8 cellular contexts compared by ENCODE assay signal in the genomic region with DNA sequence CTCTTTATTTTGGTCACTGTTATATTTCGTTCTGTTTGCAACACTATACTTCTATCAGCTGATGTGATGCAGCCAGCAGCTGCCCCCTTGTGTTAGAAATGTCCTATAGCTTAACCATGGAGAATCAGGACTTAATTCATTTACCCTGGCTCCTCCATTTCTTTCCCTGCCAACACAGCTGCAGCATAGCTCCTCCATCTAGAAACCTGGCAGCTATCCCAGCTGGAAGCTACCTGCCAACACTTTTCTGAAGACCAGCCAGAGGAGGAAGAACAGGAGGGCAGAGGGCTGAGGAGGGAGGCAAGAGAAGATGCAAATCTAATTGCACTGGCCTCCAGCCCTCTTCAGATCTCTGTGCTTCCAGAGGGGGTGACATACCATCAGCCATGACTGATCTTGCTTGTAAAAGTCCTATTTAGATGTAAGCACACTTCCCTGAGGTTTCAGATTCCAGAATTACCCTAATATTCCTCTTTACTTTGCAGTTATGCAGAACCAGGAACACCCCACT.
DNase-seq lines count a peak whose midpoint lies in the region; ATAC-seq, FAIRE-seq and TF ChIP-seq lines count a peak whose summit lies in the region.

No MANE protein-coding gene starts in this region.

- H2AFZ ChIP-seq in mammary epithelial cell (ENCODE audit: low read depth, low read length), result no peak overlapping the region

- in situ Hi-C loops in mammary epithelial cell (cut with MboI; ENCODE audit: low sequenced_read_pairs in 2 of 2), result no loop called here

- no peaks in the 10 kb centered on the region for H3K36me3 ChIP-seq in mammary epithelial cell (ENCODE audit: insufficient read depth, low read length)
- H3K36me3 ChIP-seq in stomach, result no peaks in the 10 kb centered on the region

- no peak for TF ChIP-seq POLR2A in stomach (IDR thresholded peaks at IDR 0.05)

- H3K4me1 ChIP-seq in mammary epithelial cell (ENCODE audit: insufficient read depth, low read length), result no peaks in the 10 kb centered on the region
- peaks cover 0 to 16% (median 7%) of the 10 kb centered on the region in 4 donors for H3K4me1 ChIP-seq in stomach

- intact Hi-C loops in mammary epithelial cell (cut with micrococcal nuclease), result loop anchor here (1.0 to 10.0 kb wide), 5 partner anchors 175 to 984 kb away; no protein-coding TSS in a partner anchor
- intact Hi-C loops in stomach (cut with DNase I; ENCODE audit: low total_unique reads), result no loop called here

- no peak overlapping the region for H3K4me3 ChIP-seq in mammary epithelial cell (replicated peaks in 1 of 3; ENCODE audit: insufficient read depth in 1 of 3, low read depth in 2 of 3, low read length in 3 of 3)
- H3K4me3 ChIP-seq in stomach, result no peak overlapping the region

- FAIRE-seq in D721Med (lab: Jason Lieb, UNC), result peak; percentile 80

- H3K27ac ChIP-seq in mammary epithelial cell (ENCODE audit: insufficient read depth, low read depth, low read length) (no peak overlapping the region), stomach (no peak overlapping the region)

- no peaks in the 10 kb centered on the region for H4K20me1 ChIP-seq in mammary epithelial cell (ENCODE audit: insufficient read depth, low read length)

- DNase-seq in D721Med (ENCODE audit: insufficient read length, low spot score) (no peak), HS-5 (ENCODE audit: low read depth) (peak; percentile 13), NCI-H748 treated with DMSO at 0.1 percent for 48 hours (lab: John Stamatoyannopoulos, UW) (peak; percentile 54), mammary epithelial cell (peak; percentile 32), iris pigment epithelial cell (ENCODE audit: low read depth) (peak; percentile 78), stomach (peak; percentile 88)

- CTCF ChIA-PET in mammary epithelial cell (lab: Charles Lee; ENCODE audit: low non-redundant PET), result interaction anchor here (0.6 to 0.9 kb wide), 2 partner anchors 52 to 324 kb away, joined by 4 to 6 read pairs; no protein-coding TSS in a partner anchor

- dilution Hi-C loops in mammary epithelial cell (cut with HindIII; ENCODE audit: low sequenced_read_pairs), result loop anchor here (5.0 kb wide), 1 partner anchor 35 kb away; no protein-coding TSS in a partner anchor

- no peak overlapping the region for H3K9ac ChIP-seq in mammary epithelial cell (ENCODE audit: insufficient read depth, low read length)

- BruUV-seq in mammary epithelial cell (replicated peaks; lab: Mats Ljungman, UMichigan), result no TSS peak

- no peak for TF ChIP-seq EP300 in stomach (IDR thresholded peaks at IDR 0.05)

- no peaks in the 10 kb centered on the region for H3K79me2 ChIP-seq in mammary epithelial cell (ENCODE audit: insufficient read depth, low read length)

- WGBS in mammary epithelial cell (ENCODE audit: low coverage, missing lambda C conversion rate), result 8% methylated on average over 1 of the region's 1 CpG
- 0 to 8% (median 4%) methylated on average over 1 of the region's 1 CpG for WGBS in stomach, 5 donors

- peak; percentile 77 for TF ChIP-seq CTCF in D721Med (IDR thresholded peaks at IDR 0.05; ENCODE audit: insufficient read depth, missing control alignments)
- TF ChIP-seq CTCF in mammary epithelial cell (conservative IDR thresholded peaks at IDR 0.05 in 1 of 2, IDR thresholded peaks at IDR 0.05 in 1 of 2; ENCODE audit: extremely low read depth in 1 of 2, insufficient read depth in 1 of 2, low read depth in 1 of 2, low read length in 2 of 2), result peak; percentile 67 to 78
- peak in 5 of 7 experiments; percentile 33 to 72 (median 63) for TF ChIP-seq CTCF in stomach (IDR thresholded peaks at IDR 0.05)

- no peaks in the 10 kb centered on the region for H3K9me3 ChIP-seq in mammary epithelial cell (replicated peaks; ENCODE audit: insufficient read depth, low read length)
- no peaks in the 10 kb centered on the region for H3K9me3 ChIP-seq in stomach

- H3K27me3 ChIP-seq in mammary epithelial cell (ENCODE audit: insufficient read depth, low read length) (peaks cover 4% of the 10 kb centered on the region), stomach (no peaks in the 10 kb centered on the region)

- ATAC-seq in GM18511 (IDR thresholded peaks at IDR 0.05; ENCODE audit: unreplicated experiment) (no peak), GM18858 (IDR thresholded peaks at IDR 0.05; ENCODE audit: unreplicated experiment) (no peak)

- H3K4me2 ChIP-seq in mammary epithelial cell (ENCODE audit: insufficient read depth, low read depth, low read length), result no peak overlapping the region
